Comparison of ENCODE assay signal across 17 cellular contexts in genomic region chr14:70842851-70843462, GRCh38. TPM values are rescaled to one million over a fixed set of nuclear protein-coding genes. Genes with fewer than 3 reads are reported as not detected.
DNase-seq lines count a peak whose midpoint lies in the region; ATAC-seq, FAIRE-seq and TF ChIP-seq lines count a peak whose summit lies in the region.
"Had no signal": no experiment of that assay in that cellular context is flagged by ENCODE, and none has a peak within 500 bp of the region (broad histone marks: within the 10 kb centered on the region; RNA-seq: fewer than 3 reads in every experiment).

No MANE protein-coding gene starts in this region.

- POLR2A ChIA-PET in endothelial cell of umbilical vein (lab: Charles Lee), result no interaction called here
- POLR2A ChIA-PET in activated CD8-positive, alpha-beta T cell treated with anti-CD3 and anti-CD28 coated beads for 36 hours (lab: Charles Lee), result no interaction called here

- H3K36me3 ChIP-seq in endothelial cell of umbilical vein (ENCODE audit: control insufficient read depth in 2 of 2, extremely low read depth in 1 of 2, insufficient read depth in 2 of 2, low read length in 2 of 2) (no peaks in the 10 kb centered on the region), left ventricle myocardium inferior (no peaks in the 10 kb centered on the region), mesendoderm (ENCODE audit: control insufficient read depth, insufficient read depth, low read length) (no peaks in the 10 kb centered on the region)
- H3K36me3 ChIP-seq: BE2C had no signal

- no peak overlapping the region for H3K56ac ChIP-seq in mesendoderm (ENCODE audit: low read length)

- no peak overlapping the region for H3K23ac ChIP-seq in mesendoderm (ENCODE audit: low read length)

- H2AFZ ChIP-seq in endothelial cell of umbilical vein (ENCODE audit: low read depth, low read length), result no peak overlapping the region

- H3K27me3 Mint-ChIP-seq in activated CD8-positive, alpha-beta T cell treated with anti-CD3 and anti-CD28 coated beads for 36 hours, result no peaks in the 10 kb centered on the region
- H3K27me3 Mint-ChIP-seq: CD4-positive, alpha-beta T cell had no signal

- no peak overlapping the region for H2BK15ac ChIP-seq in mesendoderm (replicated peaks; ENCODE audit: low read depth)

- H3K4me1 ChIP-seq in endothelial cell of umbilical vein (ENCODE audit: control insufficient read depth, extremely low read depth, insufficient read depth, low read length) (no peaks in the 10 kb centered on the region), left ventricle myocardium inferior (peaks cover 16% of the 10 kb centered on the region), mesendoderm (ENCODE audit: control insufficient read depth, low read depth, low read length) (no peaks in the 10 kb centered on the region)
- H3K4me1 ChIP-seq: BE2C had no signal

- no peaks in the 10 kb centered on the region for H3K9me3 Mint-ChIP-seq in activated CD8-positive, alpha-beta T cell treated with anti-CD3 and anti-CD28 coated beads for 36 hours
- H3K9me3 Mint-ChIP-seq in stimulated activated effector memory CD8-positive, alpha-beta T cell treated with anti-CD3 and anti-CD28 coated beads, Interleukin-12 subunit alpha, Interleukin-12 subunit beta, amount 100 ng/mL, for 72 hours, result no peaks in the 10 kb centered on the region
- H3K9me3 Mint-ChIP-seq: CD4-positive, alpha-beta T cell had no signal

- H3K4me2 ChIP-seq in endothelial cell of umbilical vein (ENCODE audit: insufficient read depth, low read length) (no peak overlapping the region), mesendoderm (ENCODE audit: low read length) (no peak overlapping the region)

- H3K27ac ChIP-seq in endothelial cell of umbilical vein (ENCODE audit: insufficient read depth, low read depth, low read length), result no peak overlapping the region
- H3K27ac ChIP-seq in left ventricle myocardium inferior (replicated peaks), result peak overlapping the region; percentile 76
- H3K27ac ChIP-seq in mesendoderm (ENCODE audit: low read depth, low read length), result no peak overlapping the region

- no peak overlapping the region for H3K27ac Mint-ChIP-seq in activated CD8-positive, alpha-beta T cell treated with anti-CD3 and anti-CD28 coated beads for 36 hours
- no peak overlapping the region for H3K27ac Mint-ChIP-seq in stimulated activated effector memory CD8-positive, alpha-beta T cell treated with anti-CD3 and anti-CD28 coated beads, Interleukin-12 subunit alpha, Interleukin-12 subunit beta, amount 100 ng/mL, for 72 hours
- H3K27ac Mint-ChIP-seq: CD4-positive, alpha-beta T cell; H9 had no signal

- H3K9ac ChIP-seq in endothelial cell of umbilical vein (replicated peaks; ENCODE audit: extremely low read depth, insufficient read depth, low read length) (no peak overlapping the region), mesendoderm (ENCODE audit: low read length) (no peak overlapping the region)

- dilution Hi-C loops in endothelial cell of umbilical vein (cut with MboI; ENCODE audit: extremely low pct_ligation_motif_present, low sequenced_read_pairs), result no loop called here

- BruUV-seq in endothelial cell of umbilical vein (replicated peaks; lab: Mats Ljungman, UMichigan), result no TSS peak

- no peak overlapping the region for H2BK5ac ChIP-seq in mesendoderm (ENCODE audit: low read length)

- H3K4me3 ChIP-seq in endothelial cell of umbilical vein (replicated peaks in 1 of 3; ENCODE audit: insufficient read depth in 1 of 3, low read depth in 1 of 3, low read length in 3 of 3), result no peak overlapping the region
- no peak overlapping the region for H3K4me3 ChIP-seq in left ventricle myocardium inferior
- no peak overlapping the region for H3K4me3 ChIP-seq in mesendoderm (ENCODE audit: low read length)

- no peak overlapping the region for H3K4ac ChIP-seq in mesendoderm (ENCODE audit: low read depth, low read length)

- FAIRE-seq in endothelial cell of umbilical vein (lab: Jason Lieb, UNC), result peak; percentile 26

- no peak overlapping the region for H2BK120ac ChIP-seq in mesendoderm (ENCODE audit: low read depth, low read length)

- H4K8ac ChIP-seq in mesendoderm (ENCODE audit: low read depth, low read length), result no peak overlapping the region

- no peaks in the 10 kb centered on the region for H4K20me1 ChIP-seq in endothelial cell of umbilical vein (replicated peaks; ENCODE audit: control insufficient read depth, extremely low read depth, insufficient read depth, low read length)

- H2AK5ac ChIP-seq in mesendoderm (ENCODE audit: low read length), result no peak overlapping the region

- no peak overlapping the region for H4K5ac ChIP-seq in mesendoderm (ENCODE audit: low read length)

- H3K9me1 ChIP-seq in endothelial cell of umbilical vein (replicated peaks; ENCODE audit: control insufficient read depth, extremely low read depth, insufficient read depth, low read length), result no peaks in the 10 kb centered on the region

- CTCF ChIA-PET in endothelial cell of umbilical vein (lab: Charles Lee), result no interaction called here
- CTCF ChIA-PET in activated CD8-positive, alpha-beta T cell treated with anti-CD3 and anti-CD28 coated beads for 36 hours (lab: Charles Lee), result interaction anchor here (1.4 kb wide), 1 partner anchor 18 kb away, joined by 5 read pairs; no protein-coding TSS in a partner anchor

- no peak overlapping the region for H3K4me3 Mint-ChIP-seq in activated CD8-positive, alpha-beta T cell treated with anti-CD3 and anti-CD28 coated beads for 36 hours
- no peak overlapping the region for H3K4me3 Mint-ChIP-seq in stimulated activated effector memory CD8-positive, alpha-beta T cell treated with anti-CD3 and anti-CD28 coated beads, Interleukin-12 subunit alpha, Interleukin-12 subunit beta, amount 100 ng/mL, for 72 hours
- H3K4me3 Mint-ChIP-seq: CD4-positive, alpha-beta T cell; H9 had no signal

- intact Hi-C loops in endothelial cell of umbilical vein (cut with micrococcal nuclease), result no loop called here
- intact Hi-C loops in left ventricle myocardium inferior (cut with micrococcal nuclease), result no loop called here
- intact Hi-C loops in activated CD8-positive, alpha-beta T cell treated with anti-CD3 and anti-CD28 coated beads for 36 hours (cut with micrococcal nuclease), result no loop called here

- no peaks in the 10 kb centered on the region for H3K79me1 ChIP-seq in mesendoderm (ENCODE audit: low read length)

- TF ChIP-seq CTCF in endothelial cell of umbilical vein (IDR thresholded peaks at IDR 0.05; ENCODE audit: extremely low read depth in 1 of 2, insufficient read depth in 1 of 2, low read depth in 1 of 2, low read length in 2 of 2), result no peak
- TF ChIP-seq CTCF in left ventricle myocardium inferior (IDR thresholded peaks at IDR 0.05; ENCODE audit: borderline replicate concordance), result no peak
- no peak for TF ChIP-seq CTCF in activated CD8-positive, alpha-beta T cell treated with anti-CD3 and anti-CD28 coated beads for 36 hours (IDR thresholded peaks at IDR 0.05)

- H3K27me3 ChIP-seq in endothelial cell of umbilical vein (ENCODE audit: control insufficient read depth in 2 of 2, insufficient read depth in 2 of 2, low read length in 2 of 2) (peaks cover 2 to 3% of the 10 kb centered on the region in 2 experiments), left ventricle myocardium inferior (ENCODE audit: low read depth) (no peaks in the 10 kb centered on the region), mesendoderm (ENCODE audit: insufficient read depth, low read length, poor library complexity) (no peaks in the 10 kb centered on the region)

- ATAC-seq in activated CD8-positive, alpha-beta T cell treated with anti-CD3 and anti-CD28 coated beads for 36 hours, result no peak
- no peak for ATAC-seq in stimulated activated effector memory CD8-positive, alpha-beta T cell treated with anti-CD3 and anti-CD28 coated beads, Interleukin-12 subunit alpha, Interleukin-12 subunit beta, amount 100 ng/mL, for 72 hours

- DNase-seq in LHCN-M2 (ENCODE audit: low read depth) (peak; percentile 23), endothelial cell of umbilical vein (ENCODE audit: low read depth, low spot score) (peak; percentile 18), left ventricle myocardium inferior (no peak), mesendoderm (peak; percentile 32), SK-N-DZ (ENCODE audit: low spot score) (no peak), ecto neural progenitor cell (ENCODE audit: low spot score) (no peak)
- DNase-seq in activated CD8-positive, alpha-beta T cell treated with anti-CD3 and anti-CD28 coated beads for 36 hours, result no peak
- DNase-seq in stimulated activated effector memory CD8-positive, alpha-beta T cell treated with anti-CD3 and anti-CD28 coated beads, Interleukin-12 subunit alpha, Interleukin-12 subunit beta, amount 100 ng/mL, for 72 hours (ENCODE audit: low spot score in 2 of 2), result no peak
- DNase-seq: BE2C; Calu3; CD4-positive, alpha-beta T cell; H9; NCI-H1417; NCI-H1930; NCI-H2171; NCI-H446; OCI-M1 had no signal

- H3K79me2 ChIP-seq in endothelial cell of umbilical vein (ENCODE audit: control insufficient read depth, insufficient read depth, low read length) (no peaks in the 10 kb centered on the region), mesendoderm (ENCODE audit: control insufficient read depth, insufficient read depth, low read length) (no peaks in the 10 kb centered on the region)

- H3K36me3 Mint-ChIP-seq in activated CD8-positive, alpha-beta T cell treated with anti-CD3 and anti-CD28 coated beads for 36 hours (ENCODE audit: low read depth), result no peaks in the 10 kb centered on the region
- no peaks in the 10 kb centered on the region for H3K36me3 Mint-ChIP-seq in stimulated activated effector memory CD8-positive, alpha-beta T cell treated with anti-CD3 and anti-CD28 coated beads, Interleukin-12 subunit alpha, Interleukin-12 subunit beta, amount 100 ng/mL, for 72 hours

- no peak for TF ChIP-seq POLR2A in endothelial cell of umbilical vein (IDR thresholded peaks at IDR 0.05; ENCODE audit: low read depth, low read length)

- no peaks in the 10 kb centered on the region for H3K4me1 Mint-ChIP-seq in activated CD8-positive, alpha-beta T cell treated with anti-CD3 and anti-CD28 coated beads for 36 hours (ENCODE audit: low read depth)
- H3K4me1 Mint-ChIP-seq in stimulated activated effector memory CD8-positive, alpha-beta T cell treated with anti-CD3 and anti-CD28 coated beads, Interleukin-12 subunit alpha, Interleukin-12 subunit beta, amount 100 ng/mL, for 72 hours, result no peaks in the 10 kb centered on the region
- H3K4me1 Mint-ChIP-seq: H9 had no signal

- H3K18ac ChIP-seq in mesendoderm (ENCODE audit: low read length), result no peak overlapping the region

- H3K9me3 ChIP-seq in endothelial cell of umbilical vein (replicated peaks; ENCODE audit: control insufficient read depth, insufficient read depth, low read length) (no peaks in the 10 kb centered on the region), left ventricle myocardium inferior (replicated peaks) (no peaks in the 10 kb centered on the region)
- H3K9me3 ChIP-seq: BE2C had no signal

- WGBS in mesendoderm (ENCODE audit: extremely low coverage, insufficient coverage, low lambda C conversion rate), result no CpG with 5 or more reads among the region's 2 CpGs

RNA-seq across cellular contexts. Expression of gene MAP3K9, which starts 33.6 kb away (rescaled TPM):
- total RNA-seq in LHCN-M2 (2014; rRNA removed) (0.38 and 0.75 TPM in 2 replicates), endothelial cell of umbilical vein (0.05 and 0.11 TPM in 2 replicates), left ventricle myocardium inferior (1.9 TPM)
- 0.60 TPM for polyA plus RNA-seq in LHCN-M2 (2012)
- polyA plus RNA-seq in endothelial cell of umbilical vein, result 0.06 and 0.08 TPM in 2 replicates
- polyA plus RNA-seq in endothelial cell of umbilical vein (2011; cell fraction: cytosol; rRNA removed), result 0.03 and 0.06 TPM in 2 replicates
- 0.11 and 0.28 TPM in 2 replicates for polyA plus RNA-seq in endothelial cell of umbilical vein (2011; cell fraction: nucleus; rRNA removed)
- not detected in 2 replicates for polyA plus RNA-seq in endothelial cell of umbilical vein (2012)
- 0.06 and 0.15 TPM in 2 replicates for polyA minus RNA-seq in endothelial cell of umbilical vein
- 2.9 TPM for polyA minus RNA-seq in endothelial cell of umbilical vein (2011; cell fraction: cytosol; rRNA and poly(A)+ RNA removed)
- 0.05 TPM in 1 of 2 replicates, not detected in the other for polyA minus RNA-seq in endothelial cell of umbilical vein (2011; cell fraction: nucleus; rRNA and poly(A)+ RNA removed)
- polyA plus RNA-seq in mesendoderm (2013, experiment 1 of 2), result 6.3 TPM
- 6.4 TPM for polyA plus RNA-seq in mesendoderm (2013, experiment 2 of 2)
- 1 to 10 TPM; 8.0 to 9.6 TPM for total RNA-seq in activated CD8-positive, alpha-beta T cell treated with anti-CD3 and anti-CD28 coated beads for 36 hours
- polyA plus RNA-seq in SK-N-DZ (2014; cell fraction: cytosol; rRNA removed), result 2.8 and 3.1 TPM in 2 replicates
- 3.0 and 3.1 TPM in 2 replicates for polyA plus RNA-seq in SK-N-DZ (2014; cell fraction: nucleus; rRNA removed)

Comparison
In these comparisons a context has a peak if more than half of its experiments do, and no peak if none do; other contexts are left out.
1. DNase-seq: peak in LHCN-M2 (single experiment), endothelial cell of umbilical vein (single experiment) and mesendoderm (single experiment); none in left ventricle myocardium inferior (single experiment), activated CD8-positive, alpha-beta T cell treated with anti-CD3 and anti-CD28 coated beads for 36 hours (single experiment), stimulated activated effector memory CD8-positive, alpha-beta T cell treated with anti-CD3 and anti-CD28 coated beads, Interleukin-12 subunit alpha, Interleukin-12 subunit beta, amount 100 ng/mL, for 72 hours (0 of 2), SK-N-DZ (single experiment) and ecto neural progenitor cell (single experiment).